7 cellular contexts compared by ENCODE assay signal in the genomic region with DNA sequence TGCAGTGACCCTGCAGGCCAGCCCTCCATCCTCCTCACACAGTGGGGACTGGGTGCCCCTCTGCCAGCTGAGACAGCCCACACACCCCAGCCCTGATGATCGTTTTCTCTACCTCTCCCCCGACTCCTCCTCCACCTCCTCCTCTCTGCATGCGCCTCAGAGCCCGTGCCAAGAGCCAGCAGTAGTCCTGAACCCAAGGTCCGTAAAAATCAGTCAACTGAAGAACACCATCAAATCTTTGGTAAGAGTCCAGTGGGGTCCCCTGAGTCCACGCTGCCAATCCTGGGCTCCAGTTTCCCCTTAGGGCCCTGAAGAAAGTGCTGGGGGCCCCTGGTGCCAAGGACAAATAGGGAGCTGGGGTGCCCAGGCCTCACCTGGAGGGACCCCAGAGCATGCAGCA.
"Had no signal": no experiment of that assay in that cellular context is flagged by ENCODE, and none has a peak within 500 bp of the region (broad histone marks: within the 10 kb centered on the region; RNA-seq: fewer than 3 reads in every experiment).

No MANE protein-coding gene starts in this region.

- ATAC-seq: GM23338 had no signal

- H2AFZ ChIP-seq: GM23338 had no signal

- H3K27ac Mint-ChIP-seq: GM23338, HFFc6 had no signal

- H3K4me2 ChIP-seq: GM23338, KMS-11 had no signal

- H3K9ac ChIP-seq: KMS-11 had no signal

- H3K4me3 ChIP-seq: GM23338 had no signal

- DNase-seq: H9, HCEC 1CT, HFFc6, IMR-90, KBM-7 had no signal

- H3K4me3 Mint-ChIP-seq: GM23338, H9, HFFc6 had no signal

- H3K27ac ChIP-seq: KMS-11 had no signal

- H3K9me3 Mint-ChIP-seq: GM23338, H9, HFFc6 had no signal
